In genomic region chr19:55305491-55305890, GRCh38 we compare ENCODE assay signal across 8 cellular contexts. TPM values are rescaled to one million over a fixed set of nuclear protein-coding genes. Genes with fewer than 3 reads are reported as not detected.
DNase-seq lines count a peak whose midpoint lies in the region; ATAC-seq and TF ChIP-seq lines count a peak whose summit lies in the region.

No MANE protein-coding gene starts in this region.

- no peak overlapping the region for H3K23ac ChIP-seq in trophoblast cell (ENCODE audit: low read length)

- H4K91ac ChIP-seq in trophoblast cell (ENCODE audit: low read depth, low read length): no peak overlapping the region

- H2BK12ac ChIP-seq in trophoblast cell (ENCODE audit: low read length): no peak overlapping the region

- no peak overlapping the region for H3K4me3 ChIP-seq in Karpas-422 (ENCODE audit: low read length)
- H3K4me3 ChIP-seq in cardiac fibroblast (replicated peaks in 1 of 2; ENCODE audit: low read depth in 2 of 2, low read length in 2 of 2): no peak overlapping the region
- no peak overlapping the region for H3K4me3 ChIP-seq in trophoblast cell (ENCODE audit: low read depth, low read length)

- H3K27ac ChIP-seq in Karpas-422 (ENCODE audit: low read length): no peak overlapping the region
- no peak overlapping the region for H3K27ac ChIP-seq in trophoblast cell (ENCODE audit: low read depth, low read length)

- TF ChIP-seq CTCF in cardiac fibroblast (IDR thresholded peaks at IDR 0.05; ENCODE audit: low read depth, low read length): no peak

- no peaks in the 10 kb centered on the region for H3K79me1 ChIP-seq in trophoblast cell (ENCODE audit: low read length)

- no peak overlapping the region for H3K9ac ChIP-seq in Karpas-422 (ENCODE audit: low read length)
- H3K9ac ChIP-seq in trophoblast cell (ENCODE audit: low read length): no peak overlapping the region

- no peak overlapping the region for H4K12ac ChIP-seq in trophoblast cell (ENCODE audit: low read depth, low read length)

- H3K79me2 ChIP-seq in Karpas-422 (ENCODE audit: low read length) (no peaks in the 10 kb centered on the region), trophoblast cell (ENCODE audit: control insufficient read depth, insufficient read depth, low read length, poor library complexity) (no peaks in the 10 kb centered on the region)

- H3K14ac ChIP-seq in trophoblast cell (ENCODE audit: low read length): no peak overlapping the region

- H2BK120ac ChIP-seq in trophoblast cell (ENCODE audit: insufficient read depth, low read length, poor library complexity): no peak overlapping the region

- no peak overlapping the region for H4K8ac ChIP-seq in trophoblast cell (ENCODE audit: low read depth, low read length)

- no CpG with 5 or more reads among the region's 9 CpGs for WGBS in trophoblast cell (ENCODE audit: extremely low coverage, insufficient coverage, insufficient read length)

- no peak overlapping the region for H2BK5ac ChIP-seq in trophoblast cell (ENCODE audit: low read depth, low read length, poor library complexity)

- H3K4me2 ChIP-seq in Karpas-422 (ENCODE audit: low read depth, low read length, poor library complexity, severe bottlenecking) (no peak overlapping the region), trophoblast cell (ENCODE audit: low read length) (no peak overlapping the region)

- H3K27me3 ChIP-seq in Karpas-422 (ENCODE audit: low read length): no peaks in the 10 kb centered on the region
- H3K27me3 ChIP-seq in trophoblast cell (ENCODE audit: insufficient read depth, low read length): no peaks in the 10 kb centered on the region

- ATAC-seq in GM19397 (IDR thresholded peaks at IDR 0.05; ENCODE audit: unreplicated experiment) (no peak), GM19324 (IDR thresholded peaks at IDR 0.05; ENCODE audit: low FRiP score, unreplicated experiment) (no peak)

- H3K4me1 ChIP-seq in Karpas-422 (ENCODE audit: low read length) (peaks cover 39% of the 10 kb centered on the region), trophoblast cell (ENCODE audit: control insufficient read depth in 1 of 2, insufficient read depth in 2 of 2, low read length in 2 of 2) (peaks cover 0 to 3% of the 10 kb centered on the region in 2 experiments)

- in situ Hi-C loops in Caki2 (cut with HindIII; ENCODE audit: low pct_unique_long_range_greater_than_20kb, low sequenced_read_pairs): no loop called here

- H3K9me3 ChIP-seq in Karpas-422 (ENCODE audit: low read length) (no peaks in the 10 kb centered on the region), trophoblast cell (ENCODE audit: insufficient read depth, low read depth, low read length) (peaks cover 3% of the 10 kb centered on the region)

- H3K4ac ChIP-seq in trophoblast cell (ENCODE audit: low read depth, low read length): no peak overlapping the region

- peak; percentile 19 for DNase-seq in Caki2 (ENCODE audit: low read depth)
- DNase-seq in Karpas-422: peak; percentile 90
- DNase-seq in UCSD-AML1 (lab: John Stamatoyannopoulos, UW; ENCODE audit: unreplicated experiment): peak; percentile 52
- DNase-seq in cardiac fibroblast (ENCODE audit: low read depth in 2 of 2): peak; percentile 27 to 41
- DNase-seq in trophoblast cell: peak; percentile 27 to 77
- DNase-seq in NCI-H2107 treated with DMSO at 0.1 percent for 48 hours (lab: John Stamatoyannopoulos, UW; ENCODE audit: unreplicated experiment): no peak

- no peaks in the 10 kb centered on the region for H4K20me1 ChIP-seq in Karpas-422 (ENCODE audit: insufficient read depth, low read depth, low read length)

- H3K9me2 ChIP-seq in Karpas-422 (replicated peaks; ENCODE audit: insufficient read depth, low read length): no peaks in the 10 kb centered on the region

- H3K36me3 ChIP-seq in Karpas-422 (ENCODE audit: insufficient read depth, low read length) (no peaks in the 10 kb centered on the region; the same call in 1 of the 2 replicates), trophoblast cell (ENCODE audit: control insufficient read depth in 1 of 2, insufficient read depth in 2 of 2, low read length in 2 of 2) (peaks cover 27 to 36% of the 10 kb centered on the region in 2 experiments)

- no peak overlapping the region for H2AFZ ChIP-seq in Karpas-422 (ENCODE audit: low read length)
- no peak overlapping the region for H2AFZ ChIP-seq in trophoblast cell (ENCODE audit: insufficient read depth, low read length, poor library complexity)

- no peak overlapping the region for H3K18ac ChIP-seq in trophoblast cell (ENCODE audit: low read length)

- H2AK5ac ChIP-seq in trophoblast cell (ENCODE audit: low read length): no peak overlapping the region

RNA-seq across cellular contexts. Expression of gene TMEM150B, which starts 19.6 kb away (rescaled TPM):
- total RNA-seq in Caki2 (2014; rRNA removed; shearing (Covaris generic); ENCODE audit: low replicate concordance): 0.61 and 1.3 TPM in 2 replicates
- 0.61 TPM in 1 of 2 replicates, not detected in the other for total RNA-seq in Karpas-422 (2014; rRNA removed; shearing (Covaris generic); ENCODE audit: low replicate concordance)
- not detected in 2 replicates for polyA plus RNA-seq in trophoblast cell (2013)

RNA-seq across cellular contexts. Expression of gene BRSK1, which starts 21.7 kb away (rescaled TPM):
- 0.41 and 0.64 TPM in 2 replicates for total RNA-seq in Caki2 (2014; rRNA removed; shearing (Covaris generic); ENCODE audit: low replicate concordance)
- 15.5 and 31.0 TPM in 2 replicates for total RNA-seq in Karpas-422 (2014; rRNA removed; shearing (Covaris generic); ENCODE audit: low replicate concordance)
- polyA plus RNA-seq in trophoblast cell (2013): 5.7 and 6.9 TPM in 2 replicates

RNA-seq across cellular contexts. Expression of gene HSPBP1, which starts 25.6 kb away (rescaled TPM):
- total RNA-seq in Caki2 (2014; rRNA removed; shearing (Covaris generic); ENCODE audit: low replicate concordance): 128 and 145 TPM in 2 replicates
- total RNA-seq in Karpas-422 (2014; rRNA removed; shearing (Covaris generic); ENCODE audit: low replicate concordance): 35.0 and 62.5 TPM in 2 replicates
- 24.4 TPM in 2 replicates for polyA plus RNA-seq in trophoblast cell (2013)

RNA-seq across cellular contexts. Expression of gene KMT5C, which starts 34.2 kb away (rescaled TPM):
- total RNA-seq in Caki2 (2014; rRNA removed; shearing (Covaris generic); ENCODE audit: low replicate concordance): 11.8 and 18.4 TPM in 2 replicates
- total RNA-seq in Karpas-422 (2014; rRNA removed; shearing (Covaris generic); ENCODE audit: low replicate concordance): 10.3 and 46.1 TPM in 2 replicates
- polyA plus RNA-seq in trophoblast cell (2013): 20.3 and 20.7 TPM in 2 replicates

RNA-seq across cellular contexts. Expression of gene PPP6R1, which starts 46.7 kb away (rescaled TPM):
- 79.8 and 94.5 TPM in 2 replicates for total RNA-seq in Caki2 (2014; rRNA removed; shearing (Covaris generic); ENCODE audit: low replicate concordance)
- 134 and 231 TPM in 2 replicates for total RNA-seq in Karpas-422 (2014; rRNA removed; shearing (Covaris generic); ENCODE audit: low replicate concordance)
- 46.5 and 48.3 TPM in 2 replicates for polyA plus RNA-seq in trophoblast cell (2013)

Comparison
In these comparisons a context has a peak if more than half of its experiments do, and no peak if none do; other contexts are left out.
1. RNA of gene BRSK1, which starts 21.7 kb away (total RNA-seq): 15.5 to 31.0 TPM in Karpas-422; 0.41 to 0.64 TPM in Caki2; every median in the first group is over 10 times any median in the second.